28 cellular contexts compared by ENCODE assay signal in the genomic region with DNA sequence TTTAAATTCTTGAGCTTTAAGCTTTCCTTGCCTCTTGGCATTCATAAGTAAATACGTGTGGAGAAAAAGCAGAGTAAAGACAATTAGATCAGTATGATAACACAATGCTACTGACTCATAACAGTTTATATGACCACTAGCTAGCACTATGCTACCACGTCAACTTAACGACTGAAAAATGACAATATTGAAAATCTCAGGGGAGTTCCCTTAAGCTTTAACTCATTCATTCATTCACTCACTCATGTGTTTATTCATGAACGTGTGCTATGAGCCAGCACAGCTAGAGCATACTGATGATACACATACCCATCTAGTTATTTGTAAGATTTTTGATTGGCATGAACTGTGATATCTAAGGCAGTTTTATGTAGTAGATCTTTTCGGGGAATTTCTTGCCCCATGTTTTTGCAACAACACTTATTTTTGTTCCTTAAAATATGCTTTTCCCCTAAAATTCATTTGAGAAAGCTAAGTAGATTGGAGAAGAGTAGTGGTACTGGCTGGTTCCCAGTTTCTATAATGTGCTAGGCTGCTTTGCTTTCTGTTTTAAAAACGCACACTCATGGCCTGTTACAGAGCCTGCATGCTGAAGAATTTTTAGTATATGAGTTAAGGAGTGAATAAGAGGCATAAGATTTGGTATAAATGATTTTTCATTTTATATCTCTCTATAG. TPM values are rescaled to one million over a fixed set of nuclear protein-coding genes. Genes with fewer than 3 reads are reported as not detected.
DNase-seq lines count a peak whose midpoint lies in the region; ATAC-seq, FAIRE-seq and TF ChIP-seq lines count a peak whose summit lies in the region.
"Had no signal": no experiment of that assay in that cellular context is flagged by ENCODE, and none has a peak within 500 bp of the region (broad histone marks: within the 10 kb centered on the region; RNA-seq: fewer than 3 reads in every experiment).

No MANE protein-coding gene starts in this region.

- no peaks in the 10 kb centered on the region for H3K9me3 ChIP-seq in CD4-positive, alpha-beta memory T cell (ENCODE audit: control insufficient read depth in 1 of 2, low read length in 2 of 2)
- H3K9me3 ChIP-seq: BE2C, ovary, vagina had no signal

- no peaks in the 10 kb centered on the region for H3K4me1 Mint-ChIP-seq in activated T-cell treated with anti-CD3 and anti-CD28 coated beads, Interleukin-2, amount 50 U/mL, for 72 hours (ENCODE audit: low read depth)
- peaks cover 4% of the 10 kb centered on the region for H3K4me1 Mint-ChIP-seq in activated T-helper 17 cell treated with anti-CD3 and anti-CD28 coated beads, Interleukin-2, amount 50 U/mL, for 72 hours
- H3K4me1 Mint-ChIP-seq in stimulated activated effector memory CD8-positive, alpha-beta T cell treated with anti-CD3 and anti-CD28 coated beads, Interleukin-12 subunit alpha, Interleukin-12 subunit beta, amount 100 ng/mL, for 72 hours: peaks cover 2% of the 10 kb centered on the region
- peaks cover 0 to 6% (median 3%) of the 10 kb centered on the region in 4 donors for H3K4me1 Mint-ChIP-seq in CD4-positive, alpha-beta memory T cell
- H3K4me1 Mint-ChIP-seq in osteocyte (ENCODE audit: unreplicated experiment): no peaks in the 10 kb centered on the region
- H3K4me1 Mint-ChIP-seq: brain, natural killer cell had no signal

- POLR2A ChIA-PET in CD4-positive, alpha-beta memory T cell (lab: Charles Lee; ENCODE audit: partially characterized antibody): no interaction called here

- no peaks in the 10 kb centered on the region for H3K27me3 ChIP-seq in CD4-positive, alpha-beta memory T cell (ENCODE audit: insufficient read depth, low read length)
- H3K27me3 ChIP-seq: BE2C, ovary, vagina had no signal

- CTCF ChIA-PET in CD4-positive, alpha-beta memory T cell (lab: Charles Lee; ENCODE audit: partially characterized antibody): no interaction called here

- H3K27ac ChIP-seq in CD4-positive, alpha-beta memory T cell (ENCODE audit: low read depth, low read length): no peak overlapping the region
- H3K27ac ChIP-seq: KMS-11, ovary, SK-N-MC, vagina had no signal

- H3K36me3 Mint-ChIP-seq in activated T-cell treated with anti-CD3 and anti-CD28 coated beads, Interleukin-2, amount 50 U/mL, for 72 hours (ENCODE audit: insufficient read depth in 2 of 2): peaks cover 0 to 4% of the 10 kb centered on the region in 2 donors
- no peaks in the 10 kb centered on the region for H3K36me3 Mint-ChIP-seq in activated T-helper 17 cell treated with anti-CD3 and anti-CD28 coated beads, Interleukin-2, amount 50 U/mL, for 72 hours (ENCODE audit: low read depth)
- H3K36me3 Mint-ChIP-seq in stimulated activated effector memory CD8-positive, alpha-beta T cell treated with anti-CD3 and anti-CD28 coated beads, Interleukin-12 subunit alpha, Interleukin-12 subunit beta, amount 100 ng/mL, for 72 hours: no peaks in the 10 kb centered on the region
- no peaks in the 10 kb centered on the region for H3K36me3 Mint-ChIP-seq in CD4-positive, alpha-beta memory T cell
- no peaks in the 10 kb centered on the region for H3K36me3 Mint-ChIP-seq in osteocyte (ENCODE audit: unreplicated experiment)
- H3K36me3 Mint-ChIP-seq: natural killer cell had no signal

- H3K27ac Mint-ChIP-seq in activated T-cell treated with anti-CD3 and anti-CD28 coated beads, Interleukin-2, amount 50 U/mL, for 72 hours: no peak overlapping the region
- no peak overlapping the region for H3K27ac Mint-ChIP-seq in activated T-helper 17 cell treated with anti-CD3 and anti-CD28 coated beads, Interleukin-2, amount 50 U/mL, for 72 hours
- H3K27ac Mint-ChIP-seq in stimulated activated effector memory CD8-positive, alpha-beta T cell treated with anti-CD3 and anti-CD28 coated beads, Interleukin-12 subunit alpha, Interleukin-12 subunit beta, amount 100 ng/mL, for 72 hours: no peak overlapping the region
- H3K27ac Mint-ChIP-seq in CD4-positive, alpha-beta memory T cell: no peak overlapping the region
- H3K27ac Mint-ChIP-seq in osteocyte (ENCODE audit: unreplicated experiment): no peak overlapping the region
- H3K27ac Mint-ChIP-seq: natural killer cell; stimulated activated naive CD8-positive, alpha-beta T cell treated with anti-CD3 and anti-CD28 coated beads, Interleukin-15, Interleukin-2, amounts not matched to agents 100 ng/mL and 50 ng/mL, for 24 hours; T-helper 1 cell treated with Interleukin-12 subunit alpha and Interleukin-12 subunit beta and Interleukin-4 antibody, amounts not matched to agents 30 μg/mL and 1 μg/mL, for 36 hours had no signal

- intact Hi-C loops in CD4-positive, alpha-beta memory T cell (cut with micrococcal nuclease): no loop called here

- peaks cover 4% of the 10 kb centered on the region for H3K4me1 ChIP-seq in CD4-positive, alpha-beta memory T cell (ENCODE audit: insufficient read depth, low read length)
- H3K4me1 ChIP-seq: BE2C, vagina had no signal

- H3K9me3 Mint-ChIP-seq in activated T-cell treated with anti-CD3 and anti-CD28 coated beads, Interleukin-2, amount 50 U/mL, for 72 hours: no peaks in the 10 kb centered on the region
- H3K9me3 Mint-ChIP-seq in activated T-helper 17 cell treated with anti-CD3 and anti-CD28 coated beads, Interleukin-2, amount 50 U/mL, for 72 hours: peaks cover 3% of the 10 kb centered on the region
- H3K9me3 Mint-ChIP-seq in stimulated activated effector memory CD8-positive, alpha-beta T cell treated with anti-CD3 and anti-CD28 coated beads, Interleukin-12 subunit alpha, Interleukin-12 subunit beta, amount 100 ng/mL, for 72 hours: no peaks in the 10 kb centered on the region
- H3K9me3 Mint-ChIP-seq in CD4-positive, alpha-beta memory T cell: peaks cover 0 to 2% (median 0%) of the 10 kb centered on the region in 8 donors
- peaks cover 3% of the 10 kb centered on the region for H3K9me3 Mint-ChIP-seq in osteocyte (ENCODE audit: unreplicated experiment)
- H3K9me3 Mint-ChIP-seq: natural killer cell; stimulated activated naive CD8-positive, alpha-beta T cell treated with anti-CD3 and anti-CD28 coated beads, Interleukin-15, Interleukin-2, amounts not matched to agents 100 ng/mL and 50 ng/mL, for 24 hours; T-helper 1 cell treated with Interleukin-12 subunit alpha and Interleukin-12 subunit beta and Interleukin-4 antibody, amounts not matched to agents 30 μg/mL and 1 μg/mL, for 36 hours had no signal

- no peak for TF ChIP-seq CTCF in osteocyte (IDR thresholded peaks at IDR 0.05)

- H3K36me3 ChIP-seq in CD4-positive, alpha-beta memory T cell (ENCODE audit: insufficient read depth, low read length): no peaks in the 10 kb centered on the region
- H3K36me3 ChIP-seq: BE2C, ovary, vagina had no signal

- H3K27me3 Mint-ChIP-seq in activated T-cell treated with anti-CD3 and anti-CD28 coated beads, Interleukin-2, amount 50 U/mL, for 72 hours (ENCODE audit: low read depth): peaks cover 6% of the 10 kb centered on the region
- peaks cover 6% of the 10 kb centered on the region for H3K27me3 Mint-ChIP-seq in activated T-helper 17 cell treated with anti-CD3 and anti-CD28 coated beads, Interleukin-2, amount 50 U/mL, for 72 hours
- H3K27me3 Mint-ChIP-seq in CD4-positive, alpha-beta memory T cell: peaks cover 3 to 8% of the 10 kb centered on the region in 2 donors
- peaks cover 4% of the 10 kb centered on the region for H3K27me3 Mint-ChIP-seq in osteocyte (ENCODE audit: unreplicated experiment)

- H3K4me3 ChIP-seq in CD4-positive, alpha-beta memory T cell (ENCODE audit: low read length in 2 of 2): no peak overlapping the region
- H3K4me3 ChIP-seq: ovary, SK-N-MC, vagina had no signal

- no peak overlapping the region for H3K4me3 Mint-ChIP-seq in activated T-cell treated with anti-CD3 and anti-CD28 coated beads, Interleukin-2, amount 50 U/mL, for 72 hours
- no peak overlapping the region for H3K4me3 Mint-ChIP-seq in activated T-helper 17 cell treated with anti-CD3 and anti-CD28 coated beads, Interleukin-2, amount 50 U/mL, for 72 hours
- no peak overlapping the region for H3K4me3 Mint-ChIP-seq in stimulated activated effector memory CD8-positive, alpha-beta T cell treated with anti-CD3 and anti-CD28 coated beads, Interleukin-12 subunit alpha, Interleukin-12 subunit beta, amount 100 ng/mL, for 72 hours
- H3K4me3 Mint-ChIP-seq in CD4-positive, alpha-beta memory T cell: no peak overlapping the region
- no peak overlapping the region for H3K4me3 Mint-ChIP-seq in osteocyte (ENCODE audit: unreplicated experiment)
- H3K4me3 Mint-ChIP-seq: brain; natural killer cell; stimulated activated naive CD8-positive, alpha-beta T cell treated with anti-CD3 and anti-CD28 coated beads, Interleukin-15, Interleukin-2, amounts not matched to agents 100 ng/mL and 50 ng/mL, for 24 hours; T-helper 1 cell treated with Interleukin-12 subunit alpha and Interleukin-12 subunit beta and Interleukin-4 antibody, amounts not matched to agents 30 μg/mL and 1 μg/mL, for 36 hours had no signal

- FAIRE-seq in H54 (lab: Jason Lieb, UNC): peak; percentile 15
- FAIRE-seq: endothelial cell of umbilical vein, keratinocyte, TTC549 had no signal

- DNase-seq in activated T-cell treated with anti-CD3 and anti-CD28 coated beads, Interleukin-2, amount 50 U/mL, for 72 hours: no peak
- no peak for DNase-seq in activated T-cell treated with anti-CD3 and anti-CD28 coated beads, Interleukin-2, amount 50 U/mL, for 1 hour
- DNase-seq in H54 (ENCODE audit: insufficient read length, low spot score) (no peak), NCI-H446 (lab: John Stamatoyannopoulos, UW) (no peak), osteocyte (ENCODE audit: extremely low spot score, unreplicated experiment) (no peak)
- no peak for DNase-seq in stimulated activated effector memory CD8-positive, alpha-beta T cell treated with anti-CD3 and anti-CD28 coated beads, Interleukin-12 subunit alpha, Interleukin-12 subunit beta, amount 100 ng/mL, for 72 hours (ENCODE audit: low spot score in 2 of 2)
- DNase-seq in CD4-positive, alpha-beta memory T cell: no peak
- DNase-seq: ACHN, activated gamma-delta T cell, activated T-cell treated with anti-CD3 and anti-CD28 coated beads for 4 hours, BE2C, DMS53, midbrain, natural killer cell, NCI-H1092, NCI-H187 treated with DMSO at 0.1 percent for 48 hours, NCI-H526 treated with DMSO at 0.1 percent for 48 hours, ovary had no signal

- ATAC-seq in activated T-cell treated with anti-CD3 and anti-CD28 coated beads, Interleukin-2, amount 50 U/mL, for 72 hours (replicated peaks in 1 of 2): peak; percentile 44 to 87
- peak; percentile 85 for ATAC-seq in activated T-helper 17 cell treated with anti-CD3 and anti-CD28 coated beads, Interleukin-2, amount 50 U/mL, for 72 hours (replicated peaks)
- ATAC-seq in stimulated activated effector memory CD8-positive, alpha-beta T cell treated with anti-CD3 and anti-CD28 coated beads, Interleukin-12 subunit alpha, Interleukin-12 subunit beta, amount 100 ng/mL, for 72 hours: peak; percentile 90
- ATAC-seq: natural killer cell had no signal

- TF ChIP-seq POLR2A in H54 (IDR thresholded peaks at IDR 0.05; ENCODE audit: low read depth, low read length): no peak

RNA-seq across cellular contexts. Expression of a gene that starts 57.4 kb away (rescaled TPM):
- total RNA-seq in activated T-cell treated with anti-CD3 and anti-CD28 coated beads, Interleukin-2, amount 50 U/mL, for 72 hours: 10 to 100 TPM; 21.7 to 23.2 TPM
- total RNA-seq in activated T-helper 17 cell treated with anti-CD3 and anti-CD28 coated beads, Interleukin-2, amount 50 U/mL, for 72 hours: 10 to 100 TPM; 25.9 to 27.4 TPM
- 10 to 100 TPM; 23.9 to 24.9 TPM for total RNA-seq in CD4-positive, alpha-beta memory T cell
- 10 to 100 TPM; 11.3 to 11.4 TPM for polyA plus RNA-seq in CD4-positive, alpha-beta memory T cell
- 24.4 and 25.0 TPM in 2 replicates for total RNA-seq in osteocyte
